11 cellular contexts compared by ENCODE assay signal in the genomic region with DNA sequence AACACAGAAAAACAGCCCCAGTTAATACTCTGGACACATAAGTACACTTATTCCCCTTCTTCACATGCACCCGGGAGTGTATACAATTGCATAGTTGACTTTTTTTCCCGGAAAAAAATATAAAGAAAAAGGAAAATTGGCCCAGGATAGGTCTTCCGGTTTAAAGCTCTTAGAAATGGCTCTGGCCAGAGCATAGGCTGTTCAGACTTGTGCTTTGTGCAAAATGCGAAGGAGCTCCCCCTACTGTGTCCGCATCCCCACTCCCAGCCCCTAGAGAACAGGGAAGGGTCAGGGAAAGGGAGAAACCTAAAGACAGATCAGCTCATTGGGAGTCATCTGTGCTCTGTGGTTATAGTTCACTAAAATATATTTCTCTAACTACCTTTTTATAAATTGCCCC. TPM values are rescaled to one million over a fixed set of nuclear protein-coding genes. Genes with fewer than 3 reads are reported as not detected.
DNase-seq lines count a peak whose midpoint lies in the region; ATAC-seq, FAIRE-seq and TF ChIP-seq lines count a peak whose summit lies in the region.
"Had no signal": no experiment of that assay in that cellular context is flagged by ENCODE, and none has a peak within 500 bp of the region (broad histone marks: within the 10 kb centered on the region; RNA-seq: fewer than 3 reads in every experiment).

No MANE protein-coding gene starts in this region.

- H3K4me3 ChIP-seq in right atrium auricular region (no peak overlapping the region), astrocyte of the spinal cord (ENCODE audit: low read depth, low read length) (no peak overlapping the region), kidney (ENCODE audit: low read length in 2 of 2) (no peak overlapping the region)

- DNase-seq in Right ventricle myocardium inferior (ENCODE audit: missing footprints) (no peak), right atrium auricular region (ENCODE audit: low spot score) (no peak), astrocyte of the spinal cord (ENCODE audit: low read depth, low spot score) (peak; percentile 34), kidney (no peak), putamen (ENCODE audit: low spot score) (no peak), NCI-H510A (lab: John Stamatoyannopoulos, UW) (no peak)
- DNase-seq in activated naive CD4-positive, alpha-beta T cell treated with Interleukin-2 at 50 U/mL for 16 hours, result no peak
- DNase-seq: CD4-positive, alpha-beta memory T cell; naive B cell had no signal

- intact Hi-C loops in Right ventricle myocardium inferior (cut with DNase I), result no loop called here
- intact Hi-C loops in kidney (cut with DNase I), result no loop called here

- FAIRE-seq in kidney (lab: Jason Lieb, UNC), result no peak

- H3K36me3 ChIP-seq in right atrium auricular region, result peaks cover 37% of the 10 kb centered on the region
- H3K36me3 ChIP-seq in kidney (ENCODE audit: control insufficient read depth in 1 of 2, insufficient read depth in 2 of 2, low read length in 2 of 2), result peaks cover 6 to 11% of the 10 kb centered on the region in 2 donors

- ATAC-seq in Right ventricle myocardium inferior (peak; percentile 45), GM18868 (IDR thresholded peaks at IDR 0.05; ENCODE audit: unreplicated experiment) (no peak)

- H3K4me1 ChIP-seq in right atrium auricular region (peaks cover 0 to 37% of the 10 kb centered on the region in 2 donors), kidney (ENCODE audit: control insufficient read depth in 1 of 2, insufficient read depth in 1 of 2, low read depth in 1 of 2, low read length in 2 of 2) (peaks cover 7 to 11% of the 10 kb centered on the region in 2 donors)

- no peaks in the 10 kb centered on the region for H3K27me3 ChIP-seq in right atrium auricular region

- peak in 1 of 2 donors; percentile 54 for TF ChIP-seq CTCF in right atrium auricular region (IDR thresholded peaks at IDR 0.05)
- TF ChIP-seq CTCF in astrocyte of the spinal cord (IDR thresholded peaks at IDR 0.05; ENCODE audit: low read depth, low read length), result peak; percentile 49
- peak; percentile 27 for TF ChIP-seq CTCF in kidney (IDR thresholded peaks at IDR 0.05; ENCODE audit: borderline replicate concordance, extremely low read depth, insufficient read depth)

- H3K9me3 ChIP-seq in right atrium auricular region, result no peaks in the 10 kb centered on the region
- no peaks in the 10 kb centered on the region for H3K9me3 ChIP-seq in kidney (ENCODE audit: control insufficient read depth in 1 of 2, low read length in 2 of 2)

- no peak overlapping the region for H3K9ac ChIP-seq in kidney (ENCODE audit: low read length in 2 of 2)

- H3K27ac ChIP-seq in right atrium auricular region, result peak overlapping the region in 1 of 2 donors; percentile 8
- no peak overlapping the region for H3K27ac ChIP-seq in kidney (ENCODE audit: low read depth in 2 of 2, low read length in 2 of 2)

- in situ Hi-C loops in astrocyte of the spinal cord (cut with HindIII; ENCODE audit: low sequenced_read_pairs), result no loop called here

RNA-seq across cellular contexts. Expression of gene MTMR11, which starts 5.5 kb away (rescaled TPM):
- total RNA-seq in Right ventricle myocardium inferior (3.5 TPM), right atrium auricular region (1 to 10 TPM; 1.6 to 9.6 TPM), kidney (24.7 TPM)
- 21.6 TPM for polyA plus RNA-seq in kidney (ENCODE audit: insufficient read depth, low read depth, low replicate concordance)
- polyA plus RNA-seq: IgD-negative memory B cell had no signal

RNA-seq across cellular contexts. Expression of gene SF3B4, which starts 14.6 kb away (rescaled TPM):
- total RNA-seq in Right ventricle myocardium inferior, result 24.8 TPM
- total RNA-seq in right atrium auricular region, result 10 to 100 TPM in 1 of 2 donors, 1 to 10 TPM in 1; 5.7 to 12.3 TPM
- 55.0 TPM for total RNA-seq in kidney
- polyA plus RNA-seq in kidney (ENCODE audit: insufficient read depth, low read depth, low replicate concordance), result 40.6 TPM

RNA-seq across cellular contexts. Expression of gene SV2A, which starts 24.6 kb away (rescaled TPM):
- total RNA-seq in Right ventricle myocardium inferior (0.51 TPM), right atrium auricular region (1 to 10 TPM; 1.0 to 6.3 TPM), kidney (4.5 TPM)
- 2.0 TPM for polyA plus RNA-seq in kidney (ENCODE audit: insufficient read depth, low read depth, low replicate concordance)

RNA-seq across cellular contexts. Expression of gene BOLA1, which starts 42.8 kb away (rescaled TPM):
- total RNA-seq in Right ventricle myocardium inferior, result 15.3 TPM
- 10 to 100 TPM; 26.3 to 28.0 TPM for total RNA-seq in right atrium auricular region
- 14.3 TPM for total RNA-seq in kidney
- polyA plus RNA-seq in kidney (ENCODE audit: insufficient read depth, low read depth, low replicate concordance), result 44.0 TPM
